Comparison of ENCODE assay signal across 10 cellular contexts in the genomic region with DNA sequence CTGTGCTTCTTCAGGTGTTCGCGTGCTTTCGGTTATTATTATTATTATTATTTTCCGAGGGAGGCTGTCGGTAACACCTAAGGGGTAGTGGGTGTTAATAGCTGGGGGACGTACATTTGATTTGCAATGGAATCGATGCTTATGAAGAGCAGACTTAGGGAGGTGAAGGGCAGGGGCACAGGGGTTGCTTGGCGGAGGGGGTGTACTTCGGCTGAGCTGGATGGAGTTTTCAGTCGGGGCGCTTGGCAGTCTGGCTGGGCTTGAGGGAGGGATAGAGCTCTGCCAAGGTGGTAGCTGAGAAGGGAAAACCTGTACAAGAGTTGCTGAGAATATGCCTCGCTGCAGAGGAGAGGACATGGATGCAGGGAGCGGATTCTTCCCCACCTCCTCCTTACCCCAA. TPM values are rescaled to one million over a fixed set of nuclear protein-coding genes. Genes with fewer than 3 reads are reported as not detected.
DNase-seq lines count a peak whose midpoint lies in the region; ATAC-seq, FAIRE-seq and TF ChIP-seq lines count a peak whose summit lies in the region.
"Had no signal": no experiment of that assay in that cellular context is flagged by ENCODE, and none has a peak within 500 bp of the region (broad histone marks: within the 10 kb centered on the region; RNA-seq: fewer than 3 reads in every experiment).

No MANE protein-coding gene starts in this region.

- intact Hi-C loops in A673 (cut with micrococcal nuclease; ENCODE audit: unreplicated experiment) (loop anchor here (10.0 kb wide), 1 partner anchor 249 kb away; no protein-coding TSS in a partner anchor), lower lobe of right lung (cut with DNase I) (no loop called here)

- no peaks in the 10 kb centered on the region for H3K36me3 Mint-ChIP-seq in chondrocyte (ENCODE audit: low read depth)

- H3K4me1 ChIP-seq in A673 (ENCODE audit: insufficient read depth, low read length, poor library complexity, severe bottlenecking) (no peaks in the 10 kb centered on the region), HUES6 (ENCODE audit: control insufficient read depth, insufficient read depth, low read length) (peaks cover 5% of the 10 kb centered on the region), lower lobe of right lung (no peaks in the 10 kb centered on the region)

- POLR2A ChIA-PET in A673 (lab: Charles Lee; ENCODE audit: low non-redundant PET), result interaction anchor here (0.6 kb wide), 1 partner anchor 1552 kb away, joined by 4 read pairs; no protein-coding TSS in a partner anchor

- H3K27ac ChIP-seq in A673 (ENCODE audit: low read depth, low read length, poor library complexity, severe bottlenecking) (no peak overlapping the region), HUES6 (ENCODE audit: low read depth, low read length) (no peak overlapping the region), lower lobe of right lung (no peak overlapping the region)
- H3K27ac ChIP-seq: transverse colon had no signal

- peaks cover 66% of the 10 kb centered on the region for H3K27me3 Mint-ChIP-seq in chondrocyte (ENCODE audit: low read depth)

- H3K27me3 ChIP-seq in A673 (replicated peaks; ENCODE audit: insufficient read depth, low read depth, low read length, poor library complexity) (peaks cover 14% of the 10 kb centered on the region), HUES6 (ENCODE audit: control insufficient read depth, insufficient read depth, low read length) (peaks cover 65% of the 10 kb centered on the region), lower lobe of right lung (ENCODE audit: low read depth) (peaks cover 21% of the 10 kb centered on the region)

- CTCF ChIA-PET in A673 (lab: Charles Lee), result no interaction called here

- H3K36me3 ChIP-seq in A673 (ENCODE audit: insufficient read depth, low read length, poor library complexity, severe bottlenecking) (no peaks in the 10 kb centered on the region), HUES6 (ENCODE audit: control insufficient read depth, insufficient read depth, low read length) (no peaks in the 10 kb centered on the region), lower lobe of right lung (no peaks in the 10 kb centered on the region)
- H3K36me3 ChIP-seq: transverse colon had no signal

- peak overlapping the region; percentile 58 for H3K4me3 Mint-ChIP-seq in chondrocyte (ENCODE audit: unreplicated experiment)

- no peak for DNase-seq in A673 (ENCODE audit: low spot score)
- DNase-seq in chondrocyte (ENCODE audit: low spot score), result peak; percentile 34
- no peak for DNase-seq in lower lobe of right lung
- DNase-seq in HTR-8/SVneo (ENCODE audit: insufficient read length, low spot score), result no peak
- DNase-seq in HUDEP-2 (lab: John Stamatoyannopoulos, UW; ENCODE audit: unreplicated experiment in 76 of 76), result no peak
- DNase-seq in iPS-NIHi11 (ENCODE audit: low spot score), result no peak
- DNase-seq: stimulated activated CD4-positive, alpha-beta T cell treated with anti-CD3 and anti-CD28 coated beads, Interleukin-4, amount 100 ng/mL, for 4 hours had no signal

- H3K9me3 Mint-ChIP-seq in chondrocyte (ENCODE audit: low read depth), result no peaks in the 10 kb centered on the region

- ATAC-seq in lower lobe of right lung (peak in 1 of 2 donors; percentile 7), HG03571 (IDR thresholded peaks at IDR 0.05; ENCODE audit: unreplicated experiment) (no peak)

- TF ChIP-seq CTCF in A673 (conservative IDR thresholded peaks at IDR 0.05; ENCODE audit: low read depth, low read length) (no peak), chondrocyte (IDR thresholded peaks at IDR 0.05) (no peak), lower lobe of right lung (IDR thresholded peaks at IDR 0.05) (no peak)

- H3K9me3 ChIP-seq in A673 (ENCODE audit: low read depth, low read length, poor library complexity, severe bottlenecking), result no peaks in the 10 kb centered on the region
- no peaks in the 10 kb centered on the region for H3K9me3 ChIP-seq in HUES6 (ENCODE audit: control insufficient read depth, insufficient read depth, low read depth, low read length)
- no peaks in the 10 kb centered on the region for H3K9me3 ChIP-seq in lower lobe of right lung
- H3K9me3 ChIP-seq: transverse colon had no signal

- H3K27ac Mint-ChIP-seq in chondrocyte (ENCODE audit: unreplicated experiment), result no peak overlapping the region

- BruUV-seq in A673 (replicated peaks; lab: Mats Ljungman, UMichigan), result no TSS peak

- H3K4me1 Mint-ChIP-seq in chondrocyte (ENCODE audit: low read depth), result peaks cover 9% of the 10 kb centered on the region

- peak overlapping the region; percentile 54 for H3K4me3 ChIP-seq in A673 (ENCODE audit: low read depth, low read length, poor library complexity, severe bottlenecking)
- H3K4me3 ChIP-seq in HUES6 (ENCODE audit: low read depth, low read length), result peak overlapping the region; percentile 85
- H3K4me3 ChIP-seq in lower lobe of right lung, result peak overlapping the region; percentile 49

- no peak for FAIRE-seq in HTR-8/SVneo (lab: Jason Lieb, UNC)

- H3K9ac ChIP-seq in HUES6 (ENCODE audit: low read length), result peak overlapping the region; percentile 7

RNA-seq across cellular contexts. Expression of a gene that starts 0.6 kb away (rescaled TPM):
- total RNA-seq in A673 (2021), result not detected in 2 replicates
- 5.7 to 15.6 TPM (median 6.8 TPM) in 3 replicates for total RNA-seq in chondrocyte
- total RNA-seq in lower lobe of right lung, result 17.2 TPM
